20 cellular contexts compared by ENCODE assay signal in genomic region chr16:1465567-1465915, GRCh38. TPM values are rescaled to one million over a fixed set of nuclear protein-coding genes. Genes with fewer than 3 reads are reported as not detected.
DNase-seq lines count a peak whose midpoint lies in the region; ATAC-seq lines count a peak whose summit lies in the region.
"Had no signal": no experiment of that assay in that cellular context is flagged by ENCODE, and none has a peak within 500 bp of the region (broad histone marks: within the 10 kb centered on the region; RNA-seq: fewer than 3 reads in every experiment).

No MANE protein-coding gene starts in this region.

- peaks cover 43% of the 10 kb centered on the region for H3K4me1 Mint-ChIP-seq in dendritic cell treated with granulocyte-macrophage colony-stimulating factor and Interleukin-4, amounts not matched to agents 40 ng/mL and 50 ng/mL, for 4 days (ENCODE audit: low read depth)

- no peaks in the 10 kb centered on the region for H3K9me3 Mint-ChIP-seq in dendritic cell treated with granulocyte-macrophage colony-stimulating factor and Interleukin-4, amounts not matched to agents 40 ng/mL and 50 ng/mL, for 4 days
- H3K9me3 Mint-ChIP-seq: CD8-positive, alpha-beta T cell had no signal

- peaks cover 82% of the 10 kb centered on the region for H3K36me3 Mint-ChIP-seq in dendritic cell treated with granulocyte-macrophage colony-stimulating factor and Interleukin-4, amounts not matched to agents 40 ng/mL and 50 ng/mL, for 4 days (ENCODE audit: low read depth)

- ATAC-seq in left ventricle myocardium superior (no peak), Right ventricle myocardium inferior (no peak), HG02885 (IDR thresholded peaks at IDR 0.05; ENCODE audit: poor library complexity, unreplicated experiment) (no peak), GM21529 (IDR thresholded peaks at IDR 0.05; ENCODE audit: unreplicated experiment) (no peak)
- ATAC-seq: A549; CD8-positive, alpha-beta T cell; GM12878 had no signal

- H3K4me3 ChIP-seq in neuronal stem cell (ENCODE audit: low read length in 2 of 2), result peak overlapping the region in 1 of 2 donors; percentile 31
- H3K4me3 ChIP-seq: A549, GM12878, GM23248 had no signal

- no CpG with 5 or more reads among the region's 13 CpGs for WGBS in neuronal stem cell (ENCODE audit: extremely low coverage in 2 of 2, insufficient read length in 2 of 2, insufficient replicate concordance in 1 of 2), 2 donors

- H2BK12ac ChIP-seq in neuronal stem cell (ENCODE audit: low read length), result no peak overlapping the region

- H3K23ac ChIP-seq in neuronal stem cell (ENCODE audit: low read depth, low read length, poor library complexity), result no peak overlapping the region

- peak overlapping the region; percentile 87 for H2BK5ac ChIP-seq in neuronal stem cell (ENCODE audit: low read length)

- H2BK120ac ChIP-seq in neuronal stem cell (ENCODE audit: low read depth, low read length), result no peak overlapping the region

- no peak overlapping the region for H3K4ac ChIP-seq in neuronal stem cell (ENCODE audit: low read length)

- H3K9me3 ChIP-seq in neuronal stem cell (replicated peaks in 1 of 2; ENCODE audit: control insufficient read depth in 2 of 2, insufficient read depth in 1 of 2, low read depth in 1 of 2, low read length in 2 of 2), result no peaks in the 10 kb centered on the region
- H3K9me3 ChIP-seq: A549 had no signal

- H3K4me1 ChIP-seq in neuronal stem cell (ENCODE audit: control insufficient read depth in 2 of 2, insufficient read depth in 1 of 2, low read depth in 1 of 2, low read length in 2 of 2), result peaks cover 0 to 2% of the 10 kb centered on the region in 2 donors
- H3K4me1 ChIP-seq: A549 had no signal

- H2BK15ac ChIP-seq in neuronal stem cell (ENCODE audit: low read length), result no peak overlapping the region

- no peak overlapping the region for H3K4me2 ChIP-seq in neuronal stem cell (ENCODE audit: insufficient read depth, low read length, poor library complexity, severe bottlenecking)
- H3K4me2 ChIP-seq: A549 had no signal

- H4K8ac ChIP-seq in neuronal stem cell (ENCODE audit: low read depth, low read length), result no peak overlapping the region

- H2AFZ ChIP-seq in neuronal stem cell (ENCODE audit: low read length), result no peak overlapping the region
- H2AFZ ChIP-seq: GM23248 had no signal

- intact Hi-C loops in left ventricle myocardium superior (cut with micrococcal nuclease), result no loop called here
- intact Hi-C loops in Right ventricle myocardium inferior (cut with DNase I), result no loop called here
- intact Hi-C loops in dendritic cell treated with granulocyte-macrophage colony-stimulating factor and Interleukin-4, amounts not matched to agents 40 ng/mL and 50 ng/mL, for 4 days (cut with micrococcal nuclease), result no loop called here

- DNase-seq in left ventricle myocardium superior, result peak; percentile 8
- DNase-seq in Right ventricle myocardium inferior (ENCODE audit: missing footprints), result no peak
- DNase-seq in neuronal stem cell (ENCODE audit: low spot score), result no peak
- DNase-seq in retina, result no peak
- DNase-seq: AML-193, Calu3, DMS79 treated with DMSO at 0.1 percent for 48 hours, GF-D8, GM23248, HCEC 1CT had no signal

- H3K36me3 ChIP-seq in neuronal stem cell (replicated peaks in 1 of 2; ENCODE audit: control insufficient read depth in 2 of 2, insufficient read depth in 2 of 2, low read length in 2 of 2), result peaks cover 7 to 18% of the 10 kb centered on the region in 2 donors

- H3K4me3 Mint-ChIP-seq in dendritic cell treated with granulocyte-macrophage colony-stimulating factor and Interleukin-4, amounts not matched to agents 40 ng/mL and 50 ng/mL, for 4 days, result no peak overlapping the region
- H3K4me3 Mint-ChIP-seq: CD8-positive, alpha-beta T cell had no signal

- H3K27me3 Mint-ChIP-seq in dendritic cell treated with granulocyte-macrophage colony-stimulating factor and Interleukin-4, amounts not matched to agents 40 ng/mL and 50 ng/mL, for 4 days, result no peaks in the 10 kb centered on the region

- no peaks in the 10 kb centered on the region for H3K27me3 ChIP-seq in neuronal stem cell (ENCODE audit: control insufficient read depth in 3 of 3, insufficient read depth in 3 of 3, low read depth in 1 of 3, low read length in 3 of 3)

- no peak overlapping the region for H4K91ac ChIP-seq in neuronal stem cell (ENCODE audit: low read depth, low read length, poor library complexity)

- peak overlapping the region; percentile 33 for H3K27ac Mint-ChIP-seq in dendritic cell treated with granulocyte-macrophage colony-stimulating factor and Interleukin-4, amounts not matched to agents 40 ng/mL and 50 ng/mL, for 4 days
- H3K27ac Mint-ChIP-seq: CD8-positive, alpha-beta T cell had no signal

- H3K14ac ChIP-seq in neuronal stem cell (ENCODE audit: low read length), result no peak overlapping the region

- H3K18ac ChIP-seq in neuronal stem cell (ENCODE audit: low read length), result no peak overlapping the region

- H2AK5ac ChIP-seq in neuronal stem cell (ENCODE audit: low read depth, low read length), result no peak overlapping the region

- H3K9ac ChIP-seq in neuronal stem cell (ENCODE audit: low read depth, low read length, poor library complexity), result no peak overlapping the region
- H3K9ac ChIP-seq: GM23248 had no signal

- no peak overlapping the region for H3K27ac ChIP-seq in neuronal stem cell (replicated peaks; ENCODE audit: low read length)
- H3K27ac ChIP-seq: 22Rv1, A549, GM23248, HL-60 had no signal

- H3K79me1 ChIP-seq in neuronal stem cell (ENCODE audit: low read depth, low read length), result peaks cover 24% of the 10 kb centered on the region

RNA-seq across cellular contexts. Expression of gene CLCN7, which starts 9.3 kb away (rescaled TPM):
- total RNA-seq in left ventricle myocardium superior (53.2 TPM), Right ventricle myocardium inferior (49.5 TPM)
- polyA plus RNA-seq in neuronal stem cell (2013, experiment 1 of 2), result 32.7 TPM
- polyA plus RNA-seq in neuronal stem cell (2013, experiment 2 of 2), result 28.0 TPM

RNA-seq across cellular contexts. Expression of gene CCDC154, which starts 21.2 kb away (rescaled TPM):
- total RNA-seq in left ventricle myocardium superior (1.6 TPM), Right ventricle myocardium inferior (1.7 TPM)
- 0.86 TPM for polyA plus RNA-seq in neuronal stem cell (2013, experiment 1 of 2)
- 1.2 TPM for polyA plus RNA-seq in neuronal stem cell (2013, experiment 2 of 2)
- total RNA-seq: GM23248 had no signal

RNA-seq across cellular contexts. Expression of gene PTX4, which starts 23.2 kb away (rescaled TPM):
- not detected for total RNA-seq in left ventricle myocardium superior
- total RNA-seq in Right ventricle myocardium inferior, result not detected
- polyA plus RNA-seq in neuronal stem cell (2013, experiment 1 of 2), result not detected
- polyA plus RNA-seq in neuronal stem cell (2013, experiment 2 of 2), result not detected
- total RNA-seq: Calu3; CD8-positive, alpha-beta T cell; GM12878; GM23248; HT1080 had no signal
- polyA plus RNA-seq: A549, BJ, GM12878, GM23248 had no signal

RNA-seq across cellular contexts. Expression of gene TELO2, which starts 27.6 kb away (rescaled TPM):
- total RNA-seq in left ventricle myocardium superior (21.6 TPM), Right ventricle myocardium inferior (18.9 TPM)
- polyA plus RNA-seq in neuronal stem cell (2013, experiment 1 of 2), result 17.1 TPM
- polyA plus RNA-seq in neuronal stem cell (2013, experiment 2 of 2), result 16.7 TPM

RNA-seq across cellular contexts. Expression of gene PERCC1, which starts 34.7 kb away (rescaled TPM):
- total RNA-seq in left ventricle myocardium superior (0.27 TPM), Right ventricle myocardium inferior (0.35 TPM)
- not detected for polyA plus RNA-seq in neuronal stem cell (2013, experiment 1 of 2)
- not detected for polyA plus RNA-seq in neuronal stem cell (2013, experiment 2 of 2)
- total RNA-seq: Calu3, GM12878, GM23248, HT1080 had no signal
- polyA plus RNA-seq: A549, BJ, GM12878, GM23248 had no signal
